ENCODE assay signal across 27 cellular contexts in the genomic region with DNA sequence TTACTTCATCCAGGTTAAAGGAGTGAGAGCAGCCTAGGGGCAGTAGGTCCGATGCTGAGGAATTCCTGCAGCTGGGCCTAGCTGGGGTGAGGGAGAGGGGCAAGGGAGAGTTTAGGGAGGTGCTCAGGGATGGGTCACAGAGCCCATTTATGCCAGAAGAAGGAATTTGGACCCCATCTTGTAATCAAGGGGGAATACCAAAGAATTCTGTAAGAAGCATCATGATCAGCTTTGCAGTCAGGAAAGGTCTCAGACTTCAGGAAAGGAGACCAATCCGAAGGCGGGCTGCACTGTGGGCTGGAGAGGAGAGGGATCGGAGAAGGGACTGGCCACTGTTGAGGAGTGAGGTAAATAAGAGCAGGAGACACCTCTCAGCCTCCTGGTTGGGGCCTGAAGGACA.
"Had no signal": no experiment of that assay in that cellular context is flagged by ENCODE, and none has a peak within 500 bp of the region (broad histone marks: within the 10 kb centered on the region; RNA-seq: fewer than 3 reads in every experiment).

No MANE protein-coding gene starts in this region.

- H3K36me3 ChIP-seq: pancreas, prostate gland, right atrium auricular region, right lobe of liver, sigmoid colon, stomach, thoracic aorta, thyroid gland, tibial nerve, upper lobe of right lung, uterus had no signal

- H3K4me1 ChIP-seq: pancreas, right atrium auricular region, right lobe of liver, sigmoid colon, stomach, upper lobe of right lung, uterus had no signal

- H3K9me3 Mint-ChIP-seq: naive thymus-derived CD8-positive, alpha-beta T cell; natural killer cell treated with Interleukin-12 subunit alpha and Interleukin-12 subunit beta and Interleukin-15 and Interleukin-18, amount 100 ng/mL, for 72 hours; neural crest cell; stimulated activated effector memory CD8-positive, alpha-beta T cell treated with anti-CD3 and anti-CD28 coated beads, Interleukin-12 subunit alpha, Interleukin-12 subunit beta, amount 100 ng/mL, for 72 hours; stimulated activated naive CD8-positive, alpha-beta T cell treated with anti-CD3 and anti-CD28 coated beads, Interleukin-15, Interleukin-2, amounts not matched to agents 100 ng/mL and 50 ng/mL, for 24 hours had no signal

- H3K4me3 ChIP-seq: pancreas, prostate gland, right atrium auricular region, right lobe of liver, sigmoid colon, stomach, thoracic aorta, thyroid gland, tibial nerve, upper lobe of right lung, uterus had no signal

- H3K27ac Mint-ChIP-seq: naive B cell; naive thymus-derived CD8-positive, alpha-beta T cell; natural killer cell treated with Interleukin-12 subunit alpha and Interleukin-12 subunit beta and Interleukin-15 and Interleukin-18, amount 100 ng/mL, for 72 hours; nephron progenitor cell; stimulated activated effector memory CD8-positive, alpha-beta T cell treated with anti-CD3 and anti-CD28 coated beads, Interleukin-12 subunit alpha, Interleukin-12 subunit beta, amount 100 ng/mL, for 72 hours; stimulated activated naive B cell treated with anti-CD40 and anti-IgM and Interleukin-4, amounts not matched to agents 10 μg/mL and 1 μg/mL and 100 μg/mL, for 72 hours; stimulated activated naive CD8-positive, alpha-beta T cell treated with anti-CD3 and anti-CD28 coated beads, Interleukin-15, Interleukin-2, amounts not matched to agents 100 ng/mL and 50 ng/mL, for 24 hours had no signal

- DNase-seq: naive B cell; naive thymus-derived CD8-positive, alpha-beta T cell; nephron progenitor cell; occipital lobe; pancreas; retina; right lobe of liver; sigmoid colon; small intestine; stimulated activated CD4-positive, alpha-beta T cell treated with anti-CD3 and anti-CD28 coated beads, Interleukin-15, amount 100 ng/mL, for 24 hours; stimulated activated CD4-positive, alpha-beta T cell treated with anti-CD3 and anti-CD28 coated beads, Interleukin-2, amount 100 ng/mL, for 24 hours; stimulated activated CD4-positive, alpha-beta T cell treated with anti-CD3 and anti-CD28 coated beads, Interleukin-2, amount 100 ng/mL, for 48 hours; stimulated activated CD4-positive, alpha-beta T cell treated with anti-CD3 and anti-CD28 coated beads, Interleukin-4, amount 100 ng/mL, for 24 hours; stimulated activated naive B cell treated with anti-CD40 and anti-IgM and Interleukin-4, amounts not matched to agents 10 μg/mL and 1 μg/mL and 100 μg/mL, for 72 hours; stimulated activated naive CD4-positive, alpha-beta T cell treated with Interleukin-2 at 50 U/mL for 16 hours; stomach; thyroid gland; upper lobe of right lung; uterus had no signal

- H3K27me3 Mint-ChIP-seq: stimulated activated naive CD8-positive, alpha-beta T cell treated with anti-CD3 and anti-CD28 coated beads, Interleukin-15, Interleukin-2, amounts not matched to agents 100 ng/mL and 50 ng/mL, for 24 hours had no signal

- H3K27ac ChIP-seq: pancreas, right atrium auricular region, right lobe of liver, stomach, thoracic aorta, thyroid gland, upper lobe of right lung, uterus had no signal

- H3K4me1 Mint-ChIP-seq: naive B cell; nephron progenitor cell; stimulated activated effector memory CD8-positive, alpha-beta T cell treated with anti-CD3 and anti-CD28 coated beads, Interleukin-12 subunit alpha, Interleukin-12 subunit beta, amount 100 ng/mL, for 72 hours; stimulated activated naive B cell treated with anti-CD40 and anti-IgM and Interleukin-4, amounts not matched to agents 10 μg/mL and 1 μg/mL and 100 μg/mL, for 72 hours had no signal

- H3K36me3 Mint-ChIP-seq: naive B cell; naive thymus-derived CD8-positive, alpha-beta T cell; natural killer cell treated with Interleukin-12 subunit alpha and Interleukin-12 subunit beta and Interleukin-15 and Interleukin-18, amount 100 ng/mL, for 72 hours; stimulated activated effector memory CD8-positive, alpha-beta T cell treated with anti-CD3 and anti-CD28 coated beads, Interleukin-12 subunit alpha, Interleukin-12 subunit beta, amount 100 ng/mL, for 72 hours; stimulated activated naive B cell treated with anti-CD40 and anti-IgM and Interleukin-4, amounts not matched to agents 10 μg/mL and 1 μg/mL and 100 μg/mL, for 72 hours had no signal

- H3K27me3 ChIP-seq: right atrium auricular region, right lobe of liver, sigmoid colon, thyroid gland, tibial nerve, uterus had no signal

- ATAC-seq: naive thymus-derived CD8-positive, alpha-beta T cell; natural killer cell treated with Interleukin-12 subunit alpha and Interleukin-12 subunit beta and Interleukin-15 and Interleukin-18, amount 100 ng/mL, for 72 hours; pancreas; right lobe of liver; stimulated activated effector memory CD8-positive, alpha-beta T cell treated with anti-CD3 and anti-CD28 coated beads, Interleukin-12 subunit alpha, Interleukin-12 subunit beta, amount 100 ng/mL, for 72 hours; stimulated activated naive B cell treated with anti-CD40 and anti-IgM and Interleukin-4, amounts not matched to agents 10 μg/mL and 1 μg/mL and 100 μg/mL, for 72 hours; upper lobe of right lung had no signal

- H3K4me3 Mint-ChIP-seq: naive B cell; naive thymus-derived CD8-positive, alpha-beta T cell; natural killer cell treated with Interleukin-12 subunit alpha and Interleukin-12 subunit beta and Interleukin-15 and Interleukin-18, amount 100 ng/mL, for 72 hours; nephron progenitor cell; neural crest cell; stimulated activated effector memory CD8-positive, alpha-beta T cell treated with anti-CD3 and anti-CD28 coated beads, Interleukin-12 subunit alpha, Interleukin-12 subunit beta, amount 100 ng/mL, for 72 hours; stimulated activated naive B cell treated with anti-CD40 and anti-IgM and Interleukin-4, amounts not matched to agents 10 μg/mL and 1 μg/mL and 100 μg/mL, for 72 hours; stimulated activated naive CD8-positive, alpha-beta T cell treated with anti-CD3 and anti-CD28 coated beads, Interleukin-15, Interleukin-2, amounts not matched to agents 100 ng/mL and 50 ng/mL, for 24 hours had no signal

- H3K9me3 ChIP-seq: pancreas, prostate gland, right atrium auricular region, right lobe of liver, sigmoid colon, stomach, thoracic aorta, thyroid gland, upper lobe of right lung, uterus had no signal
